In genomic region chr9:133122167-133122550, GRCh38 we compare ENCODE assay signal across 11 cellular contexts. TPM values are rescaled to one million over a fixed set of nuclear protein-coding genes. Genes with fewer than 3 reads are reported as not detected.
A peak's percentile ranks its signal among the peaks of the same experiment; 100 is the strongest.
DNase-seq lines count a peak whose midpoint lies in the region; ATAC-seq and TF ChIP-seq lines count a peak whose summit lies in the region.
"Had no signal": no experiment of that assay in that cellular context is flagged by ENCODE, and none has a peak within 500 bp of the region (broad histone marks: within the 10 kb centered on the region; RNA-seq: fewer than 3 reads in every experiment).

No MANE protein-coding gene starts in this region.

- H3K4me3 Mint-ChIP-seq in CD14-positive monocyte: peak overlapping the region in 1 of 2 donors; percentile 69
- peak overlapping the region; percentile 72 to 77 (median 74) for H3K4me3 Mint-ChIP-seq in T-cell

- POLR2A ChIA-PET in T-cell (lab: Charles Lee): interaction anchor here in 1 of 2 donors (0.6 to 2.0 kb wide), 3 partner anchors 11 to 81 kb away, joined by 3 to 7 read pairs (median 4); no protein-coding TSS in a partner anchor

- peaks cover 13% of the 10 kb centered on the region for H3K79me2 ChIP-seq in parathyroid adenoma

- CTCF ChIA-PET in T-cell (lab: Charles Lee): interaction anchor here in 1 of 2 donors (1.1 kb wide), 1 partner anchor 25 kb away, joined by 4 read pairs; no protein-coding TSS in a partner anchor

- peaks cover 4 to 20% of the 10 kb centered on the region in 2 donors for H3K36me3 Mint-ChIP-seq in CD14-positive monocyte
- H3K36me3 Mint-ChIP-seq in T-cell: peaks cover 4% of the 10 kb centered on the region

- ATAC-seq in T-cell (replicated peaks in 1 of 4): no peak

- no peaks in the 10 kb centered on the region for H3K36me3 ChIP-seq in parathyroid adenoma (ENCODE audit: control insufficient read depth, insufficient read depth, low read length)
- H3K36me3 ChIP-seq: ovary had no signal

- H3K27ac Mint-ChIP-seq in CD14-positive monocyte: peak overlapping the region; percentile 99 to 100 (median 100)
- H3K27ac Mint-ChIP-seq in T-cell: peak overlapping the region; percentile 93 to 95

- no peaks in the 10 kb centered on the region for H3K27me3 ChIP-seq in parathyroid adenoma (ENCODE audit: control insufficient read depth, insufficient read depth, low read length)
- H3K27me3 ChIP-seq: ovary had no signal

- peaks cover 5 to 9% (median 8%) of the 10 kb centered on the region in 3 donors for H3K27me3 Mint-ChIP-seq in CD14-positive monocyte (ENCODE audit: low read depth in 3 of 3)
- no peaks in the 10 kb centered on the region for H3K27me3 Mint-ChIP-seq in T-cell

- no peaks in the 10 kb centered on the region for H3K9me3 ChIP-seq in parathyroid adenoma (ENCODE audit: control insufficient read depth, low read length)
- H3K9me3 ChIP-seq: ovary had no signal

- DNase-seq in CD14-positive monocyte (ENCODE audit: low spot score) (no peak), T-cell (no peak), epithelial cell of prostate (ENCODE audit: low read depth, low spot score) (no peak), COLO668 (lab: John Stamatoyannopoulos, UW; ENCODE audit: unreplicated experiment) (no peak), DMS53 treated with DMSO at 0.1 percent for 48 hours (lab: John Stamatoyannopoulos, UW; ENCODE audit: unreplicated experiment) (no peak), foreskin fibroblast (no peak)
- no peak for DNase-seq in stimulated activated CD4-positive, alpha-beta T cell treated with anti-CD3 and anti-CD28 coated beads, Interleukin-15, amount 100 ng/mL, for 24 hours
- DNase-seq: activated CD4-positive, CD25-positive, alpha-beta regulatory T cell had no signal

- no peak overlapping the region for H3K4me3 ChIP-seq in parathyroid adenoma (ENCODE audit: low read depth, low read length)
- no peak overlapping the region for H3K4me3 ChIP-seq in foreskin fibroblast (ENCODE audit: low read depth in 1 of 2, low read length in 2 of 2)
- H3K4me3 ChIP-seq: ovary had no signal

- H3K4me2 ChIP-seq in parathyroid adenoma (ENCODE audit: low read length): no peak overlapping the region

- H3K27ac ChIP-seq in epithelial cell of prostate: peak overlapping the region; percentile 66
- H3K27ac ChIP-seq in parathyroid adenoma: peak overlapping the region; percentile 37

- H2AFZ ChIP-seq in parathyroid adenoma: no peak overlapping the region

- H3K4me1 Mint-ChIP-seq in CD14-positive monocyte: peaks cover 86% of the 10 kb centered on the region
- H3K4me1 Mint-ChIP-seq in T-cell: peaks cover 49 to 90% (median 73%) of the 10 kb centered on the region in 3 donors

- H3K9ac ChIP-seq in parathyroid adenoma: no peak overlapping the region

- intact Hi-C loops in CD14-positive monocyte (cut with micrococcal nuclease): no loop called here

- peaks cover 8% of the 10 kb centered on the region for H3K4me1 ChIP-seq in parathyroid adenoma

- H3K9me3 Mint-ChIP-seq in CD14-positive monocyte (peaks cover 0 to 2% (median 0%) of the 10 kb centered on the region in 7 donors), T-cell (no peaks in the 10 kb centered on the region)

- no peak for TF ChIP-seq CTCF in CD14-positive monocyte (IDR thresholded peaks at IDR 0.05)
- no peak for TF ChIP-seq CTCF in parathyroid adenoma (IDR thresholded peaks at IDR 0.05)
- TF ChIP-seq CTCF in foreskin fibroblast (IDR thresholded peaks at IDR 0.05; ENCODE audit: low read depth, low read length): no peak

RNA-seq across cellular contexts. Expression of gene RALGDS, which starts 1.1 kb away (rescaled TPM):
- polyA plus RNA-seq in CD14-positive monocyte: 1 to 10 TPM; 3.5 to 4.2 TPM
- total RNA-seq in T-cell: 100 to 1,000 TPM in 4 of 5 donors, 10 to 100 TPM in 1; 81.0 to 161 (median 137) TPM

RNA-seq across cellular contexts. Expression of gene GBGT1, which starts 41.6 kb away (rescaled TPM):
- polyA plus RNA-seq in CD14-positive monocyte: 1 to 10 TPM; 7.1 to 8.0 TPM
- total RNA-seq in T-cell: 10 to 100 TPM in 2 of 5 donors, 1 to 10 TPM in 3; 1.3 to 13.3 (median 7.9) TPM
- total RNA-seq: H4 had no signal
